Comparison of ENCODE assay signal across 8 cellular contexts in genomic region chr10:97407211-97407951, GRCh38. TPM values are rescaled to one million over a fixed set of nuclear protein-coding genes. Genes with fewer than 3 reads are reported as not detected.
DNase-seq lines count a peak whose midpoint lies in the region; TF ChIP-seq lines count a peak whose summit lies in the region.

No MANE protein-coding gene starts in this region.

- H3K4me1 ChIP-seq in HEK293 (ENCODE audit: control insufficient read depth, insufficient read depth, low read length) = no peaks in the 10 kb centered on the region
- H3K4me1 ChIP-seq in neuronal stem cell (ENCODE audit: control insufficient read depth in 2 of 2, insufficient read depth in 1 of 2, low read depth in 1 of 2, low read length in 2 of 2) = peaks cover 0 to 3% of the 10 kb centered on the region in 2 donors

- no peaks in the 10 kb centered on the region for H3K36me3 ChIP-seq in HEK293 (ENCODE audit: control insufficient read depth in 2 of 2, insufficient read depth in 1 of 2, low read length in 2 of 2)
- no peaks in the 10 kb centered on the region for H3K36me3 ChIP-seq in neuronal stem cell (replicated peaks in 1 of 2; ENCODE audit: control insufficient read depth in 2 of 2, insufficient read depth in 2 of 2, low read length in 2 of 2)

- H2AFZ ChIP-seq in neuronal stem cell (ENCODE audit: low read length) = peak overlapping the region; percentile 92

- no peak overlapping the region for H3K9ac ChIP-seq in neuronal stem cell (ENCODE audit: low read depth, low read length, poor library complexity)

- H3K18ac ChIP-seq in neuronal stem cell (ENCODE audit: low read length) = no peak overlapping the region

- H2BK12ac ChIP-seq in neuronal stem cell (ENCODE audit: low read length) = no peak overlapping the region

- H2BK120ac ChIP-seq in neuronal stem cell (ENCODE audit: low read depth, low read length) = no peak overlapping the region

- no peak overlapping the region for H3K4ac ChIP-seq in neuronal stem cell (ENCODE audit: low read length)

- DNase-seq in GM10266 (ENCODE audit: extremely low spot score) (peak; percentile 77), M059J (ENCODE audit: low read depth) (peak; percentile 78), RPMI8226 (peak; percentile 79), foreskin fibroblast (peak; percentile 73 to 90), neuronal stem cell (ENCODE audit: low spot score) (peak; percentile 62), posterior vena cava (ENCODE audit: low spot score) (no peak)
- peak; percentile 59 for DNase-seq in activated gamma-delta T cell treated with anti-CD3 and anti-CD28 coated beads, Interleukin-2, amount 50 U/mL, for 16 hours (ENCODE audit: low read depth)

- CTCF ChIA-PET in HEK293 (lab: Yijun Ruan, JAX) = interaction anchor here (0.6 to 1.7 kb wide), 30 partner anchors 8 to 1360 kb away, joined by 3 to 14 read pairs (median 4); partner anchors contain the start of gene ANKRD2

- H2AK5ac ChIP-seq in neuronal stem cell (ENCODE audit: low read depth, low read length) = no peak overlapping the region

- H2BK15ac ChIP-seq in neuronal stem cell (ENCODE audit: low read length) = no peak overlapping the region

- peak overlapping the region; percentile 55 for H3K4me2 ChIP-seq in neuronal stem cell (ENCODE audit: insufficient read depth, low read length, poor library complexity, severe bottlenecking)

- TF ChIP-seq CTCF in GM10266 (IDR thresholded peaks at IDR 0.05; ENCODE audit: control insufficient read depth, insufficient read depth, low read depth, missing control alignments) (peak; percentile 83), HEK293 (tag by site-specific recombination; IDR thresholded peaks at IDR 0.05) (peak; percentile 90), foreskin fibroblast (IDR thresholded peaks at IDR 0.05; ENCODE audit: low read depth, low read length) (peak; percentile 66)

- no peak overlapping the region for H3K14ac ChIP-seq in neuronal stem cell (ENCODE audit: low read length)

- no CpG with 5 or more reads among the region's 10 CpGs for WGBS in neuronal stem cell (ENCODE audit: extremely low coverage in 2 of 2, insufficient read length in 2 of 2, insufficient replicate concordance in 1 of 2), 2 donors

- no peak overlapping the region for H4K91ac ChIP-seq in neuronal stem cell (ENCODE audit: low read depth, low read length, poor library complexity)

- no peaks in the 10 kb centered on the region for H3K9me3 ChIP-seq in HEK293 (ENCODE audit: control insufficient read depth, insufficient read depth, low read depth, low read length)
- no peaks in the 10 kb centered on the region for H3K9me3 ChIP-seq in neuronal stem cell (replicated peaks in 1 of 2; ENCODE audit: control insufficient read depth in 2 of 2, insufficient read depth in 1 of 2, low read depth in 1 of 2, low read length in 2 of 2)

- H3K79me1 ChIP-seq in neuronal stem cell (ENCODE audit: low read depth, low read length) = no peaks in the 10 kb centered on the region

- no peak overlapping the region for H3K23ac ChIP-seq in neuronal stem cell (ENCODE audit: low read depth, low read length, poor library complexity)

- POLR2A ChIA-PET in HEK293 (lab: Yijun Ruan, JAX) = no interaction called here

- no peak overlapping the region for H2BK5ac ChIP-seq in neuronal stem cell (ENCODE audit: low read length)

- H3K27me3 ChIP-seq in neuronal stem cell (ENCODE audit: control insufficient read depth in 3 of 3, insufficient read depth in 3 of 3, low read depth in 1 of 3, low read length in 3 of 3) = no peaks in the 10 kb centered on the region

- H4K8ac ChIP-seq in neuronal stem cell (ENCODE audit: low read depth, low read length) = no peak overlapping the region

- H3K4me3 ChIP-seq in HEK293 (ENCODE audit: low read depth, low read length) (peak overlapping the region; percentile 15; the same call in 1 of the 2 replicates), foreskin fibroblast (ENCODE audit: low read depth in 1 of 2, low read length in 2 of 2) (no peak overlapping the region), neuronal stem cell (ENCODE audit: low read length in 2 of 2) (peak overlapping the region; percentile 30 to 32)

- H3K27ac ChIP-seq in HEK293 (ENCODE audit: extremely low read depth, low read depth, low read length) (no peak overlapping the region), neuronal stem cell (replicated peaks; ENCODE audit: low read length) (no peak overlapping the region)

- intact Hi-C loops in posterior vena cava (cut with DNase I) = no loop called here

TF ChIP-seq in HEK293, 187 proteins besides CTCF, POLR2A, EP300 and RAD21 (continues in another document):
- 0 out of 2 replicates have a peak, but pooled peaks have one; percentile 39 for TF ChIP-seq PATZ1 (tag by site-specific recombination; IDR thresholded peaks at IDR 0.05)
- no peak for TF ChIP-seq ELK4 (IDR thresholded peaks at IDR 0.05; ENCODE audit: borderline replicate concordance, low read depth, low read length)
- TF ChIP-seq, protein P1, sequence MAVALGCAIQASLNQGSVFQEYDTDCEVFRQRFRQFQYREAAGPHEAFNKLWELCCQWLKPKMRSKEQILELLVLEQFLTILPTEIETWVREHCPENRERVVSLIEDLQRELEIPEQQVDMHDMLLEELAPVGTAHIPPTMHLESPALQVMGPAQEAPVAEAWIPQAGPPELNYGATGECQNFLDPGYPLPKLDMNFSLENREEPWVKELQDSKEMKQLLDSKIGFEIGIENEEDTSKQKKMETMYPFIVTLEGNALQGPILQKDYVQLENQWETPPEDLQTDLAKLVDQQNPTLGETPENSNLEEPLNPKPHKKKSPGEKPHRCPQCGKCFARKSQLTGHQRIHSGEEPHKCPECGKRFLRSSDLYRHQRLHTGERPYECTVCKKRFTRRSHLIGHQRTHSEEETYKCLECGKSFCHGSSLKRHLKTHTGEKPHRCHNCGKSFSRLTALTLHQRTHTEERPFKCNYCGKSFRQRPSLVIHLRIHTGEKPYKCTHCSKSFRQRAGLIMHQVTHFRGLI (tag by site-specific recombination; IDR thresholded peaks at IDR 0.05) = no peak
- TF ChIP-seq ZNF501 (tag by site-specific recombination; IDR thresholded peaks at IDR 0.05) = no peak
- TF ChIP-seq ZNF621 (tag by site-specific recombination; IDR thresholded peaks at IDR 0.05) = no peak
- no peak for TF ChIP-seq ZNF747 (tag by site-specific recombination; IDR thresholded peaks at IDR 0.05)
- no peak for TF ChIP-seq ZNF560 (tag by site-specific recombination; IDR thresholded peaks at IDR 0.05; ENCODE audit: borderline replicate concordance)
- no peak for TF ChIP-seq ZNF24 (tag by site-specific recombination; IDR thresholded peaks at IDR 0.05)
- peak; percentile 29; the same call in 1 of the 2 replicates for TF ChIP-seq SP7 (tag by site-specific recombination; IDR thresholded peaks at IDR 0.05)
- no peak for TF ChIP-seq ZNF202 (tag by site-specific recombination; IDR thresholded peaks at IDR 0.05; ENCODE audit: borderline replicate concordance)
- no peak for TF ChIP-seq ZNF133 (tag by site-specific recombination; IDR thresholded peaks at IDR 0.05)
- TF ChIP-seq ZNF121 (tag by site-specific recombination; IDR thresholded peaks at IDR 0.05) = no peak
- TF ChIP-seq ZBTB20 (tag by site-specific recombination; IDR thresholded peaks at IDR 0.05) = no peak; the same call in 1 of the 2 replicates
- no peak for TF ChIP-seq HOXA7 (CRISPR knock-in tag; IDR thresholded peaks at IDR 0.05; ENCODE audit: borderline replicate concordance)
- no peak for TF ChIP-seq ZNF544 (tag by site-specific recombination; IDR thresholded peaks at IDR 0.05)
- TF ChIP-seq RBAK (tag by site-specific recombination; IDR thresholded peaks at IDR 0.05) = no peak
- TF ChIP-seq ZNF658 (tag by site-specific recombination; IDR thresholded peaks at IDR 0.05) = no peak
- no peak for TF ChIP-seq ZNF837 (tag by site-specific recombination; IDR thresholded peaks at IDR 0.05)
- TF ChIP-seq ZNF174 (tag by site-specific recombination; IDR thresholded peaks at IDR 0.05) = no peak

RNA-seq across cellular contexts. Expression of gene RRP12, which starts 6.2 kb away (rescaled TPM):
- 10.2 and 19.3 TPM in 2 replicates for total RNA-seq in M059J (2014; rRNA removed; shearing (Covaris generic))
- polyA plus RNA-seq in neuronal stem cell (2013, experiment 1 of 2) = 10.3 TPM
- 9.5 TPM for polyA plus RNA-seq in neuronal stem cell (2013, experiment 2 of 2)
- total RNA-seq in posterior vena cava = 10 to 100 TPM; 16.7 to 25.9 TPM

RNA-seq across cellular contexts. Expression of gene PGAM1, which starts 18.6 kb away (rescaled TPM):
- 949 and 1,198 TPM in 2 replicates for total RNA-seq in M059J (2014; rRNA removed; shearing (Covaris generic))
- polyA plus RNA-seq in neuronal stem cell (2013, experiment 1 of 2) = 252 TPM
- polyA plus RNA-seq in neuronal stem cell (2013, experiment 2 of 2) = 248 TPM
- total RNA-seq in posterior vena cava = 100 to 1,000 TPM; 153 to 171 TPM

RNA-seq across cellular contexts. Expression of gene EXOSC1, which starts 38.4 kb away (rescaled TPM):
- 68.9 and 69.3 TPM in 2 replicates for total RNA-seq in M059J (2014; rRNA removed; shearing (Covaris generic))
- polyA plus RNA-seq in neuronal stem cell (2013, experiment 1 of 2) = 57.3 TPM
- polyA plus RNA-seq in neuronal stem cell (2013, experiment 2 of 2) = 58.3 TPM
- total RNA-seq in posterior vena cava = 10 to 100 TPM; 22.3 to 28.6 TPM

RNA-seq across cellular contexts. Expression of gene ZDHHC16, which starts 38.6 kb away (rescaled TPM):
- total RNA-seq in M059J (2014; rRNA removed; shearing (Covaris generic)) = 63.3 and 67.8 TPM in 2 replicates
- polyA plus RNA-seq in neuronal stem cell (2013, experiment 1 of 2) = 23.5 TPM
- 23.2 TPM for polyA plus RNA-seq in neuronal stem cell (2013, experiment 2 of 2)
- total RNA-seq in posterior vena cava = 10 to 100 TPM; 21.5 to 24.8 TPM

Comparison
In these comparisons a context has a peak if more than half of its experiments do, and no peak if none do; other contexts are left out.
1. H3K4me3 ChIP-seq: peak in HEK293 (single experiment) and neuronal stem cell (2 of 2); none in foreskin fibroblast (0 of 2).
2. Peak in every context shown above with its lines, with median percentiles within 50 percentile points of each other: CTCF ChIP-seq.